In genomic region chr6:40931927-40932326, GRCh38 we compare ENCODE assay signal across 23 cellular contexts.
A peak's percentile ranks its signal among the peaks of the same experiment; 100 is the strongest.
DNase-seq lines count a peak whose midpoint lies in the region; FAIRE-seq and TF ChIP-seq lines count a peak whose summit lies in the region.
"Had no signal": no experiment of that assay in that cellular context is flagged by ENCODE, and none has a peak within 500 bp of the region (broad histone marks: within the 10 kb centered on the region; RNA-seq: fewer than 3 reads in every experiment).

No MANE protein-coding gene starts in this region.

- FAIRE-seq in astrocyte (lab: Jason Lieb, UNC) (no peak), keratinocyte (lab: Jason Lieb, UNC) (peak; percentile 75)
- FAIRE-seq: kidney had no signal

- H3K4me1 ChIP-seq in astrocyte (ENCODE audit: insufficient read depth, low read length) (peaks cover 32% of the 10 kb centered on the region), keratinocyte (ENCODE audit: control insufficient read depth, extremely low read depth, insufficient read depth, low read length) (peaks cover 26% of the 10 kb centered on the region)
- H3K4me1 ChIP-seq: HAP-1 had no signal

- no peaks in the 10 kb centered on the region for H3K36me3 Mint-ChIP-seq in astrocyte (ENCODE audit: low read depth, unreplicated experiment)
- H3K36me3 Mint-ChIP-seq: activated naive CD8-positive, alpha-beta T cell; brain; type B pancreatic cell had no signal

- H3K4me2 ChIP-seq in astrocyte (ENCODE audit: low read length) (no peak overlapping the region), keratinocyte (ENCODE audit: control insufficient read depth, extremely low read depth, insufficient read depth, low read depth, low read length) (no peak overlapping the region)

- no peaks in the 10 kb centered on the region for H4K20me1 ChIP-seq in astrocyte (ENCODE audit: insufficient read depth, low read length)
- no peaks in the 10 kb centered on the region for H4K20me1 ChIP-seq in keratinocyte (ENCODE audit: control insufficient read depth, extremely low read depth, insufficient read depth, low read length)

- no peak overlapping the region for H3K9ac ChIP-seq in astrocyte (ENCODE audit: low read length)
- no peak overlapping the region for H3K9ac ChIP-seq in keratinocyte (ENCODE audit: control insufficient read depth, extremely low read depth, insufficient read depth, low read length)

- H3K36me3 ChIP-seq in astrocyte (ENCODE audit: insufficient read depth, low read length) (no peaks in the 10 kb centered on the region), keratinocyte (ENCODE audit: control insufficient read depth in 2 of 2, extremely low read depth in 1 of 2, insufficient read depth in 2 of 2, low read length in 2 of 2) (no peaks in the 10 kb centered on the region)
- H3K36me3 ChIP-seq: HAP-1 had no signal

- H3K27me3 ChIP-seq in astrocyte (ENCODE audit: insufficient read depth, low read length) = no peaks in the 10 kb centered on the region
- H3K27me3 ChIP-seq in keratinocyte (ENCODE audit: control insufficient read depth, extremely low read depth, insufficient read depth, low read length) = no peaks in the 10 kb centered on the region

- dilution Hi-C loops in keratinocyte (cut with MboI; ENCODE audit: extremely low pct_ligation_motif_present, low sequenced_read_pairs) = no loop called here

- TF ChIP-seq CTCF in astrocyte (IDR thresholded peaks at IDR 0.05; ENCODE audit: insufficient read depth, low read depth, low read length) = no peak
- no peak for TF ChIP-seq CTCF in keratinocyte (optimal IDR thresholded peaks at IDR 0.05 in 1 of 3, IDR thresholded peaks at IDR 0.05 in 1 of 3, conservative IDR thresholded peaks at IDR 0.05 in 1 of 3; ENCODE audit: extremely low read depth in 1 of 3, insufficient read depth in 2 of 3, low read length in 3 of 3)

- H3K27ac Mint-ChIP-seq in astrocyte (ENCODE audit: unreplicated experiment) = peak overlapping the region; percentile 34
- H3K27ac Mint-ChIP-seq: activated naive CD8-positive, alpha-beta T cell; brain; nephron; type B pancreatic cell had no signal

- H3K9me3 Mint-ChIP-seq in astrocyte (ENCODE audit: unreplicated experiment) = peaks cover 3% of the 10 kb centered on the region
- H3K9me3 Mint-ChIP-seq: brain, nephron, type B pancreatic cell had no signal

- DNase-seq in AG20443 (ENCODE audit: low spot score) (peak; percentile 53), HT1080 (ENCODE audit: low read depth) (peak; percentile 82), astrocyte (ENCODE audit: low read depth) (peak; percentile 33), keratinocyte (ENCODE audit: low read depth, low spot score) (no peak), mucosa of gallbladder (ENCODE audit: low spot score) (no peak), GM19240 (ENCODE audit: insufficient read length, low spot score) (no peak), NAMALWA (ENCODE audit: low spot score) (no peak)
- DNase-seq in stimulated activated CD4-positive, alpha-beta T cell treated with anti-CD3 and anti-CD28 coated beads, Interleukin-4, amount 100 ng/mL, for 4 hours = no peak
- DNase-seq: activated CD4-positive, alpha-beta T cell treated with anti-CD3 and anti-CD28 coated beads for 4 hours; DMS79 treated with DMSO at 0.1 percent for 48 hours; foreskin melanocyte; hypothalamus; kidney; NCI-H1048; NCI-H1930; NK-92 treated with Interleukin-12 subunit alpha and Interleukin-12 subunit beta, amount 100 ng/mL, for 24 hours had no signal

- H3K9me3 ChIP-seq in astrocyte (ENCODE audit: insufficient read depth, low read depth, low read length) = peaks cover 2% of the 10 kb centered on the region
- H3K9me3 ChIP-seq in keratinocyte (ENCODE audit: control insufficient read depth, low read depth, low read length) = no peaks in the 10 kb centered on the region
- H3K9me3 ChIP-seq: HAP-1 had no signal

- H3K9me1 ChIP-seq in keratinocyte (ENCODE audit: control insufficient read depth, extremely low read depth, insufficient read depth, low read length) = no peaks in the 10 kb centered on the region

- H3K79me2 ChIP-seq in astrocyte (ENCODE audit: insufficient read depth, low read length) (no peaks in the 10 kb centered on the region), keratinocyte (ENCODE audit: control insufficient read depth, insufficient read depth, low read length) (no peaks in the 10 kb centered on the region)

- no peak overlapping the region for H3K4me3 Mint-ChIP-seq in astrocyte (ENCODE audit: unreplicated experiment)
- H3K4me3 Mint-ChIP-seq: activated naive CD8-positive, alpha-beta T cell; brain; nephron; type B pancreatic cell had no signal

- no peak overlapping the region for H2AFZ ChIP-seq in astrocyte (ENCODE audit: low read depth, low read length)
- no peak overlapping the region for H2AFZ ChIP-seq in keratinocyte (ENCODE audit: control insufficient read depth, low read length)

- peaks cover 2% of the 10 kb centered on the region for H3K27me3 Mint-ChIP-seq in astrocyte (ENCODE audit: low read depth, unreplicated experiment)

- peaks cover 22% of the 10 kb centered on the region for H3K4me1 Mint-ChIP-seq in astrocyte (ENCODE audit: low read depth, unreplicated experiment)

- H3K4me3 ChIP-seq in astrocyte (ENCODE audit: insufficient read depth, low read depth, low read length) (no peak overlapping the region), keratinocyte (ENCODE audit: control insufficient read depth in 2 of 3, extremely low read depth in 1 of 3, insufficient read depth in 2 of 3, low read depth in 1 of 3, low read length in 3 of 3) (no peak overlapping the region)
- H3K4me3 ChIP-seq: coronary artery, HAP-1, skin epidermis had no signal

- H3K27ac ChIP-seq in astrocyte (ENCODE audit: low read depth, low read length) = peak overlapping the region; percentile 31
- H3K27ac ChIP-seq in keratinocyte (ENCODE audit: control insufficient read depth, insufficient read depth, low read length) = no peak overlapping the region
- H3K27ac ChIP-seq: coronary artery, skin epidermis had no signal

Comparison
In these comparisons a context has a peak if more than half of its experiments do, and no peak if none do; other contexts are left out.
1. DNase-seq: peak in AG20443 (single experiment), HT1080 (single experiment) and astrocyte (single experiment); none in keratinocyte (single experiment), stimulated activated CD4-positive, alpha-beta T cell treated with anti-CD3 and anti-CD28 coated beads, Interleukin-4, amount 100 ng/mL, for 4 hours (0 of 2), mucosa of gallbladder (single experiment), GM19240 (single experiment) and NAMALWA (single experiment).